ENCODE assay signal across 1 cellular context in the genomic region with DNA sequence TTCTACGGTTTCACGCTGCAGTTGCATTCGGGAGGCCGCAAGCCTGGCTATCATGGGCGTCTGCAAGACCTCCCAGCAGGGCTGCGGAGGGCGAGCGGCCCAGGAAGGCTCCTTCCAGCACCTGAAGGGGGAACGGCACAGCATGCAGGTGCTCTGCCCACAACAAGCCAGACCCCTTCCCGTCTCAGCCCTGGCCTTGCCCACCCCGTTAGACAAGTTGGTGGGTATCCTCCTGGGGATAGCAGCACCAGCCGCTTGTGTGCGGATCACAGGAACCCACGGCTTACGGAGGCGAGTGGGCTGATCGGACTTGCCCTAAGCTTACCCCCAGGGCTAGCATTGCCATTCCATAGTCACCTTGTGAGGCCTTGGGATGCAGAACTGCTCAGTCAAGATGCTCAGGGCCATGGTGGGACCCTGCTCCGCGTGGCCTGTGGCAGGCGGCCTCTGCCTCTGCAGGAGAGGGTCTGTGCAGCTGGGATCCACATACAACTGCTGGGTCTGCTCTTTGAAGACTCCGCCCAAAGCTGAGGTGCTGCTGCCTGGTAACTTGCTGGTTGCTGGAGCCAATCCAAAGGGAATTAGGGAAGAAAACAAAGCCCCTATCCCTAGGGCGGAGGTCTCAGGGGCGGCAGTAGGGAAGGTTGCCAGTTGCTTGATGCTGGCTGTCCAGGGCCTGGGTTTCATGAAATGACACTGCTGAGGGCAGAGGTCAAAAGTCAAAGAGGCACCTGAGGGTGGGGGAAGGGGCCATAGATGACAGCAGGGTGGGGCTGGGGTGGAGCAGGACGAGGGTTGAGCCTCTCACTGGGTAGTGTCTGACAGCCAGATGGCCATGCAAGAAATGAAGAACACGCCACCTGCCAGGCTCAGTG.
TF ChIP-seq lines count a peak whose summit lies in the region.

No MANE protein-coding gene starts in this region.

TF ChIP-seq in H1, 55 proteins besides CTCF, POLR2A, EP300 and RAD21:
- no peak for TF ChIP-seq CBX5 (IDR thresholded peaks at IDR 0.05; ENCODE audit: low read depth, low read length)
- no peak for TF ChIP-seq CREB1 (IDR thresholded peaks at IDR 0.05)
- no peak for TF ChIP-seq POLR2AphosphoS5 (IDR thresholded peaks at IDR 0.05; ENCODE audit: low read depth, low read length)
- TF ChIP-seq SAP30 (IDR thresholded peaks at IDR 0.05; ENCODE audit: insufficient read depth, insufficient replicate concordance, low read length): no peak
- no peak for TF ChIP-seq CHD2 (IDR thresholded peaks at IDR 0.05; ENCODE audit: low read length)
- TF ChIP-seq, protein P1, sequence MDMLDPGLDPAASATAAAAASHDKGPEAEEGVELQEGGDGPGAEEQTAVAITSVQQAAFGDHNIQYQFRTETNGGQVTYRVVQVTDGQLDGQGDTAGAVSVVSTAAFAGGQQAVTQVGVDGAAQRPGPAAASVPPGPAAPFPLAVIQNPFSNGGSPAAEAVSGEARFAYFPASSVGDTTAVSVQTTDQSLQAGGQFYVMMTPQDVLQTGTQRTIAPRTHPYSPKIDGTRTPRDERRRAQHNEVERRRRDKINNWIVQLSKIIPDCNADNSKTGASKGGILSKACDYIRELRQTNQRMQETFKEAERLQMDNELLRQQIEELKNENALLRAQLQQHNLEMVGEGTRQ (IDR thresholded peaks at IDR 0.05; ENCODE audit: low read length): no peak
